9 cellular contexts compared by ENCODE assay signal in the genomic region with DNA sequence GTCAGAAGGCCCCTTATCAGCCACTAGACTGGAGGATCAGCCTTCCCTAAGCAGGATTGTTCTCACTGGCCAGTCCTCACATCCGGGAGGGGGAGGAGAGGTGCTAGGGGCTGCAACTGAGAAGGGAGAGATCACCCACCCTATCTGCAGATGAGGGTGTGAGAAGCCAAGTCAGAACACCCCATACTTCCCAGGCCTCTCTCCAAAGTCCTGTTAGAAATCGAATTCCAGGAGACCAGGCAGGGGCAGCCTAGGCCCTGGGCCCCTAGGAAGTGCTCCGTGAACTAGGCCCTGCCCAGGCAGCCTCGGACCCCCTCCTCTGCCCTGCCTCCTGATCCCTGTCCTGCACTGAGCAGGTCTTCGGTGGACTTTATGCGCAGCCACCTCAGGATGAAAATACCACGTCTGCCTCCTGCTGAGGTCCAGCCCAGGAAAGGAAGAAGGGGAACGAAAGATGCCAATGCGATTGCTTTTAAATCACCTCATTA. TPM values are rescaled to one million over a fixed set of nuclear protein-coding genes. Genes with fewer than 3 reads are reported as not detected.
DNase-seq lines count a peak whose midpoint lies in the region; TF ChIP-seq lines count a peak whose summit lies in the region.
"Had no signal": no experiment of that assay in that cellular context is flagged by ENCODE, and none has a peak within 500 bp of the region (broad histone marks: within the 10 kb centered on the region; RNA-seq: fewer than 3 reads in every experiment).

No MANE protein-coding gene starts in this region.

- in situ Hi-C loops in GM13976 (cut with MboI; ENCODE audit: low sequenced_read_pairs, unreplicated experiment) = no loop called here

- TF ChIP-seq CTCF in AG09309 (IDR thresholded peaks at IDR 0.05; ENCODE audit: control insufficient read depth, insufficient read depth, low read depth, low read length, missing control alignments) (no peak), lower leg skin (IDR thresholded peaks at IDR 0.05) (no peak), GM13976 (IDR thresholded peaks at IDR 0.05; ENCODE audit: borderline replicate concordance, control extremely low read depth, extremely low read depth, insufficient read depth, missing control alignments) (no peak)

- no peaks in the 10 kb centered on the region for H3K4me1 ChIP-seq in urinary bladder (ENCODE audit: insufficient read depth)

- DNase-seq in AG09309 (ENCODE audit: low read depth) (no peak), caudate nucleus (lab: John Stamatoyannopoulos, UW) (peak in 2 of 61 donors; percentile 6 to 18), lower leg skin (ENCODE audit: low spot score in 2 of 2) (no peak), GM13976 (ENCODE audit: low spot score) (no peak), NCI-H1436 (lab: John Stamatoyannopoulos, UW) (no peak), NCI-H446 (lab: John Stamatoyannopoulos, UW) (no peak)
- no peak for DNase-seq in Jurkat, Clone E6-1 (ENCODE audit: low read depth, low spot score)

- intact Hi-C loops in lower leg skin (cut with DNase I; ENCODE audit: low total_unique reads) = no loop called here

- H3K27ac ChIP-seq in caudate nucleus (ENCODE audit: low read depth, low read length) (peak overlapping the region; percentile 6), urinary bladder (ENCODE audit: low read depth) (peak overlapping the region; percentile 92)

- H3K4me3 ChIP-seq in AG09309 (ENCODE audit: control insufficient read depth, low read depth, low read length) (peak overlapping the region; percentile 80), lower leg skin (ENCODE audit: low read depth, poor library complexity, severe bottlenecking) (peak overlapping the region; percentile 71), urinary bladder (ENCODE audit: low read depth, low read length) (peak overlapping the region; percentile 85)
- H3K4me3 ChIP-seq in Jurkat, Clone E6-1 (ENCODE audit: low read length) = peak overlapping the region; percentile 53; the same call in 1 of the 2 replicates

- TF ChIP-seq POLR2A in lower leg skin (IDR thresholded peaks at IDR 0.05) = no peak

- no peaks in the 10 kb centered on the region for H3K36me3 ChIP-seq in urinary bladder (ENCODE audit: insufficient read depth)

- WGBS in lower leg skin, 2 donors = 7 to 9% methylated on average over 9 of the region's 9 CpGs
- 13% methylated on average over 9 of the region's 9 CpGs for WGBS in urinary bladder

RNA-seq across cellular contexts. Expression of a gene that starts 0.9 kb away (rescaled TPM):
- 1.5 TPM for polyA plus RNA-seq in Jurkat, Clone E6-1 (2012; ENCODE audit: insufficient read depth, insufficient read length)
- total RNA-seq in lower leg skin (10 to 100 TPM; 10.9 to 45.0 (median 16.4) TPM), urinary bladder (54.0 TPM)
- 7.2 TPM for polyA plus RNA-seq in urinary bladder

RNA-seq across cellular contexts. Expression of a gene that starts 17.7 kb away (rescaled TPM):
- polyA plus RNA-seq in Jurkat, Clone E6-1 (2012; ENCODE audit: insufficient read depth, insufficient read length) = not detected
- total RNA-seq in lower leg skin (not detected), urinary bladder (not detected)
- not detected for polyA plus RNA-seq in urinary bladder
- total RNA-seq: lung microvascular endothelial cell had no signal
